In genomic region chr13:66803759-66804456, GRCh38 we compare ENCODE assay signal across 16 cellular contexts.
A peak's percentile ranks its signal among the peaks of the same experiment; 100 is the strongest.
DNase-seq lines count a peak whose midpoint lies in the region; TF ChIP-seq lines count a peak whose summit lies in the region.
"Had no signal": no experiment of that assay in that cellular context is flagged by ENCODE, and none has a peak within 500 bp of the region (broad histone marks: within the 10 kb centered on the region; RNA-seq: fewer than 3 reads in every experiment).

No MANE protein-coding gene starts in this region.

- no peak overlapping the region for H3K9ac ChIP-seq in Karpas-422 (ENCODE audit: low read length)

- no peak overlapping the region for H3K4me3 ChIP-seq in Karpas-422 (ENCODE audit: low read length)
- H3K4me3 ChIP-seq: adrenal gland, tibial artery had no signal

- no peak for DNase-seq in Karpas-422
- DNase-seq in NCI-H2081 treated with DMSO at 0.1 percent for 48 hours (lab: John Stamatoyannopoulos, UW), result peak; percentile 50
- peak; percentile 23 for DNase-seq in amniotic epithelial cell (ENCODE audit: low read depth)
- no peak for DNase-seq in activated T-cell treated with anti-CD3 and anti-CD28 coated beads, Interleukin-2, amount 50 U/mL, for 24 hours
- no peak for DNase-seq in kidney tubule cell (ENCODE audit: low spot score)
- no peak for DNase-seq in OCI-M1 (lab: John Stamatoyannopoulos, UW)
- no peak for DNase-seq in activated T-cell treated with anti-CD3 and anti-CD28 coated beads, Interleukin-2, amount 50 U/mL, for 48 hours
- DNase-seq: activated CD4-positive, alpha-beta memory T cell treated with anti-CD3 and anti-CD28 coated beads for 36 hours; adrenal gland; KG1; mesendoderm; NCI-H2029 treated with DMSO at 0.1 percent for 48 hours; tibial artery had no signal

- H3K79me2 ChIP-seq in Karpas-422 (ENCODE audit: low read length), result no peaks in the 10 kb centered on the region

- peaks cover 3% of the 10 kb centered on the region; the same call in 1 of the 2 replicates for H3K9me3 ChIP-seq in Karpas-422 (ENCODE audit: low read length)
- H3K9me3 ChIP-seq: adrenal gland, tibial artery had no signal

- no peaks in the 10 kb centered on the region for H3K36me3 ChIP-seq in Karpas-422 (ENCODE audit: insufficient read depth, low read length)
- H3K36me3 ChIP-seq: adrenal gland, tibial artery had no signal

- no peaks in the 10 kb centered on the region for H3K27me3 Mint-ChIP-seq in nephron (ENCODE audit: low read depth)
- no peaks in the 10 kb centered on the region for H3K27me3 Mint-ChIP-seq in activated T-cell treated with anti-CD3 and anti-CD28 coated beads, Interleukin-2, amount 50 U/mL, for 24 hours
- H3K27me3 Mint-ChIP-seq: activated CD4-positive, alpha-beta memory T cell treated with anti-CD3 and anti-CD28 coated beads for 36 hours had no signal

- no peaks in the 10 kb centered on the region for H3K4me1 ChIP-seq in Karpas-422 (ENCODE audit: low read length)

- no peak overlapping the region for H3K27ac ChIP-seq in Karpas-422 (ENCODE audit: low read length)
- H3K27ac ChIP-seq: adrenal gland, epithelial cell of prostate, tibial artery had no signal

- no peaks in the 10 kb centered on the region for H3K9me3 Mint-ChIP-seq in nephron
- peaks cover 2% of the 10 kb centered on the region for H3K9me3 Mint-ChIP-seq in activated T-cell treated with anti-CD3 and anti-CD28 coated beads, Interleukin-2, amount 50 U/mL, for 24 hours
- H3K9me3 Mint-ChIP-seq: activated T-helper 2 cell treated with anti-CD3 and anti-CD28 coated beads, Interferon-gamma antibody, Interleukin-2, Interleukin-4, amounts not matched to agents 10 μg/mL and 5 μg/mL and 100 μg/mL, durations not matched to agents 14 hours and 24 hours and 36 hours had no signal

- H3K27ac Mint-ChIP-seq in nephron, result peak overlapping the region; percentile 24 to 30 (median 26)
- H3K27ac Mint-ChIP-seq in activated T-cell treated with anti-CD3 and anti-CD28 coated beads, Interleukin-2, amount 50 U/mL, for 24 hours, result no peak overlapping the region
- H3K27ac Mint-ChIP-seq: activated CD4-positive, alpha-beta memory T cell treated with anti-CD3 and anti-CD28 coated beads for 36 hours; activated T-helper 2 cell treated with anti-CD3 and anti-CD28 coated beads, Interferon-gamma antibody, Interleukin-2, Interleukin-4, amounts not matched to agents 10 μg/mL and 5 μg/mL and 100 μg/mL, durations not matched to agents 14 hours and 24 hours and 36 hours had no signal

- no peaks in the 10 kb centered on the region for H4K20me1 ChIP-seq in Karpas-422 (ENCODE audit: insufficient read depth, low read depth, low read length)

- peak overlapping the region; percentile 87 for H2AFZ ChIP-seq in Karpas-422 (ENCODE audit: low read length)

- H3K4me3 Mint-ChIP-seq in nephron, result peak overlapping the region in 1 of 3 experiments; percentile 22
- H3K4me3 Mint-ChIP-seq in activated T-cell treated with anti-CD3 and anti-CD28 coated beads, Interleukin-2, amount 50 U/mL, for 24 hours, result no peak overlapping the region
- H3K4me3 Mint-ChIP-seq: activated CD4-positive, alpha-beta memory T cell treated with anti-CD3 and anti-CD28 coated beads for 36 hours had no signal

- H3K4me2 ChIP-seq in Karpas-422 (ENCODE audit: low read depth, low read length, poor library complexity, severe bottlenecking), result no peak overlapping the region

- H3K27me3 ChIP-seq in Karpas-422 (ENCODE audit: low read length), result no peaks in the 10 kb centered on the region
- H3K27me3 ChIP-seq: adrenal gland, tibial artery had no signal

- no peaks in the 10 kb centered on the region for H3K9me2 ChIP-seq in Karpas-422 (replicated peaks; ENCODE audit: insufficient read depth, low read length)

- no peaks in the 10 kb centered on the region for H3K36me3 Mint-ChIP-seq in nephron (ENCODE audit: low read depth)
- H3K36me3 Mint-ChIP-seq in activated T-cell treated with anti-CD3 and anti-CD28 coated beads, Interleukin-2, amount 50 U/mL, for 24 hours (ENCODE audit: low read depth), result no peaks in the 10 kb centered on the region
- H3K36me3 Mint-ChIP-seq: activated CD4-positive, alpha-beta memory T cell treated with anti-CD3 and anti-CD28 coated beads for 36 hours had no signal

- TF ChIP-seq CTCF in nephron (IDR thresholded peaks at IDR 0.05; ENCODE audit: unreplicated experiment in 3 of 3), result no peak

- H3K4me1 Mint-ChIP-seq in nephron, result peaks cover 37% of the 10 kb centered on the region
- no peaks in the 10 kb centered on the region for H3K4me1 Mint-ChIP-seq in activated T-cell treated with anti-CD3 and anti-CD28 coated beads, Interleukin-2, amount 50 U/mL, for 24 hours (ENCODE audit: low read depth)

Comparison
In these comparisons a context has a peak if more than half of its experiments do, and no peak if none do; other contexts are left out.
1. DNase-seq: peak in NCI-H2081 treated with DMSO at 0.1 percent for 48 hours (single experiment) and amniotic epithelial cell (single experiment); none in Karpas-422 (single experiment), activated T-cell treated with anti-CD3 and anti-CD28 coated beads, Interleukin-2, amount 50 U/mL, for 24 hours (single experiment), kidney tubule cell (single experiment), OCI-M1 (single experiment) and activated T-cell treated with anti-CD3 and anti-CD28 coated beads, Interleukin-2, amount 50 U/mL, for 48 hours (0 of 2).